ENCODE assay signal across 8 cellular contexts in the genomic region with DNA sequence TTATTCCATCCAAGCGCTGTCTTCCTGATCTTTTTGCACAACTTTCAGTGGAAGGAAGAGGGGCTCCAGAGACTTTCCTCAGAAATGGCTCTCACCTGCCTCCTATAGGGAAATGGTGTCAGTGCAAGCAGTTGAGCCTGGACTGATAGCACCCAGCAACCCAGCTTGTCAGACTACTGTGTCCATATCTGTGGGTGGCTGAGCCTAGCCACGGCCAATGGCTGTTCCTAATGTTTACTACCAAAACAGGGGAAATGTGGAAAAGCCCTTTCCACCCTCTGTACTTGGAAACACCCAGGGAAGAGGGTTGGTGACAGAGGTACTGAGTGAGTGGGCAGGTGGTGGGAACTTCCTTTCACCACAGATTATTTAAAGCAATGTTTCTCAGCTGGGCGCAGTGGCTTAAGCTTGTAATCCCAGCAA. TPM values are rescaled to one million over a fixed set of nuclear protein-coding genes. Genes with fewer than 3 reads are reported as not detected.
DNase-seq lines count a peak whose midpoint lies in the region; ATAC-seq, FAIRE-seq and TF ChIP-seq lines count a peak whose summit lies in the region.

No MANE protein-coding gene starts in this region.

- DNase-seq in D721Med (ENCODE audit: insufficient read length, low spot score) (no peak), H9 (peak; percentile 63), NCI-H774 (lab: John Stamatoyannopoulos, UW) (peak; percentile 57), astrocyte of the hippocampus (ENCODE audit: low read depth, low spot score) (peak; percentile 77), iris pigment epithelial cell (ENCODE audit: low read depth) (peak; percentile 57), stromal cell of bone marrow (ENCODE audit: low read depth) (peak; percentile 39)
- no peak for DNase-seq in activated CD8-positive, alpha-beta memory T cell treated with anti-CD3 and anti-CD28 coated beads, Interleukin-2, amount 50 U/mL, for 4 hours

- no peaks in the 10 kb centered on the region for H3K27me3 ChIP-seq in H9 (ENCODE audit: insufficient read depth, low read length)

- TF ChIP-seq CTCF in D721Med (IDR thresholded peaks at IDR 0.05; ENCODE audit: insufficient read depth, missing control alignments) (peak; percentile 67), H9 (conservative IDR thresholded peaks at IDR 0.05) (peak; percentile 75)

- no peak overlapping the region for H2BK5ac ChIP-seq in H9 (ENCODE audit: insufficient read length, low read length)

- no peaks in the 10 kb centered on the region for H3K23me2 ChIP-seq in H9 (ENCODE audit: insufficient read length, low read depth, low read length, poor library complexity, severe bottlenecking)

- H3K14ac ChIP-seq in H9 (ENCODE audit: insufficient read depth, low read length) = no peak overlapping the region

- no peak for ATAC-seq in GM19035 (IDR thresholded peaks at IDR 0.05; ENCODE audit: unreplicated experiment)

- no peak overlapping the region for H3K27ac Mint-ChIP-seq in H9

- no peak overlapping the region for H4K8ac ChIP-seq in H9 (replicated peaks; ENCODE audit: insufficient read length, low read depth, low read length)

- no peak overlapping the region for H3K9ac ChIP-seq in H9 (ENCODE audit: extremely low read depth, insufficient read length, low read length)

- H3K27ac ChIP-seq in H9 (ENCODE audit: insufficient read length, low read depth, low read length) = no peak overlapping the region

- H3K4me1 ChIP-seq in H9 (ENCODE audit: insufficient read depth, low read length) = no peaks in the 10 kb centered on the region

- H3T11ph ChIP-seq in H9 (ENCODE audit: low read length) = no peak overlapping the region

- peaks cover 0 to 2% of the 10 kb centered on the region in 2 experiments; a peak in 1 of 5 replicates for H3K9me3 Mint-ChIP-seq in H9

- no peaks in the 10 kb centered on the region for H4K20me1 ChIP-seq in H9 (ENCODE audit: control insufficient read depth, insufficient read depth, insufficient read length)

- no peak overlapping the region for H4K91ac ChIP-seq in H9 (ENCODE audit: insufficient read length, low read depth, low read length)

- no peaks in the 10 kb centered on the region for H3K9me3 ChIP-seq in H9 (ENCODE audit: control insufficient read depth, low read depth, low read length)

- no peak overlapping the region for H2BK12ac ChIP-seq in H9 (ENCODE audit: insufficient read length, low read depth, low read length)

- no peak overlapping the region for H2BK120ac ChIP-seq in H9 (ENCODE audit: low read depth, low read length, poor library complexity, severe bottlenecking)

- H3K4me3 Mint-ChIP-seq in H9 = no peak overlapping the region

- H3K4ac ChIP-seq in H9 (ENCODE audit: low read depth, low read length) = no peak overlapping the region

- no peaks in the 10 kb centered on the region for H3K79me1 ChIP-seq in H9 (ENCODE audit: insufficient read depth, low read depth, low read length, poor library complexity, severe bottlenecking)

- H3K27me3 Mint-ChIP-seq in H9 (ENCODE audit: low read depth) = peaks cover 26% of the 10 kb centered on the region

- H2BK15ac ChIP-seq in H9 (ENCODE audit: low read depth, low read length) = no peak overlapping the region

- no peak overlapping the region for H3K23ac ChIP-seq in H9 (ENCODE audit: insufficient read length, low read depth, low read length)

- WGBS in H9 (ENCODE audit: extremely low coverage, insufficient read length, low lambda C conversion rate) = no CpG with 5 or more reads among the region's 3 CpGs

- FAIRE-seq in D721Med (lab: Jason Lieb, UNC) = peak; percentile 67

- no peaks in the 10 kb centered on the region for H3K36me3 Mint-ChIP-seq in H9 (ENCODE audit: insufficient read depth in 1 of 3, low read depth in 3 of 3)

- no peak overlapping the region for H3K18ac ChIP-seq in H9 (ENCODE audit: insufficient read length, low read depth, low read length)

- H2AFZ ChIP-seq in H9 (ENCODE audit: low read length) = no peak overlapping the region

- no peaks in the 10 kb centered on the region; the same call in 1 of the 2 replicates for H3K79me2 ChIP-seq in H9 (ENCODE audit: insufficient read depth, low read length)

- H3K4me2 ChIP-seq in H9 (ENCODE audit: insufficient read depth, insufficient read length, low read length) = no peak overlapping the region

- H2BK20ac ChIP-seq in H9 (ENCODE audit: low read depth, low read length, poor library complexity, severe bottlenecking) = no peak overlapping the region

- H3K4me1 Mint-ChIP-seq in H9 = peaks cover 1 to 2% of the 10 kb centered on the region in 2 experiments; a peak in 3 of 4 replicates

- no peak overlapping the region for H4K5ac ChIP-seq in H9 (ENCODE audit: insufficient read length, low read depth, low read length)

- H2AK5ac ChIP-seq in H9 (ENCODE audit: insufficient read length, low read length) = no peak overlapping the region

- no peak overlapping the region for H3K56ac ChIP-seq in H9 (ENCODE audit: insufficient read length, low read depth, low read length)

RNA-seq across cellular contexts. Expression of a gene that starts 4.3 kb away (rescaled TPM):
- total RNA-seq in H9 (2021) = 104 and 105 TPM in 2 replicates

RNA-seq across cellular contexts. Expression of a gene that starts 7.2 kb away (rescaled TPM):
- 0.90 and 0.98 TPM in 2 replicates for total RNA-seq in H9 (2021)

RNA-seq across cellular contexts. Expression of a gene that starts 55.3 kb away (rescaled TPM):
- 4.9 and 5.7 TPM in 2 replicates for total RNA-seq in H9 (2021)

Comparison
In these comparisons a context has a peak if more than half of its experiments do, and no peak if none do; other contexts are left out.
1. DNase-seq: peak in H9 (single experiment), NCI-H774 (single experiment), astrocyte of the hippocampus (single experiment), iris pigment epithelial cell (single experiment) and stromal cell of bone marrow (single experiment); none in D721Med (single experiment) and activated CD8-positive, alpha-beta memory T cell treated with anti-CD3 and anti-CD28 coated beads, Interleukin-2, amount 50 U/mL, for 4 hours (single experiment).